22 cellular contexts compared by ENCODE assay signal in the genomic region with DNA sequence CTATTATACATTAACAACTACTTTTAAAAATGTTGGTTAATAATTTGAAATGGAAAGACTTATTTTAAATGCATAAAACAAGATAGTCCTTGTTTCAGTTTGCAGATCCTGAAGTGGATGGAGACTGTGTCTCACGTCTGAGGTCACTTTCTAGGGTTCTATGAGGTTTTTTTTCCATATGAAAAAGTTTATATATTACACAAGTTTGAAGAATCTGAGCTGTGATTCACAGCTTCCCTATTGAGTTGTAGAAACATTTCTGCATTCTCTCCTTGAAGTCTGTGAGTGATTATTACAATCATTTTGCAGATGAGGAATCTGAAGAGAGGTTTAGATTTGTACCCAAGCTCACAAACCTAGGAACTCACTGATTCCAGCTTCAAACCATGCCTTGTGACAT.
DNase-seq lines count a peak whose midpoint lies in the region; ATAC-seq and TF ChIP-seq lines count a peak whose summit lies in the region.
"Had no signal": no experiment of that assay in that cellular context is flagged by ENCODE, and none has a peak within 500 bp of the region (broad histone marks: within the 10 kb centered on the region; RNA-seq: fewer than 3 reads in every experiment).

No MANE protein-coding gene starts in this region.

- H3K27me3 Mint-ChIP-seq in naive thymus-derived CD8-positive, alpha-beta T cell = peaks cover 0 to 3% (median 0%) of the 10 kb centered on the region in 5 donors
- H3K27me3 Mint-ChIP-seq: activated CD4-positive, alpha-beta T cell treated with anti-CD3 and anti-CD28 coated beads for 36 hours; activated naive CD8-positive, alpha-beta T cell treated with anti-CD3 and anti-CD28 coated beads for 36 hours; CD4-positive, alpha-beta memory T cell had no signal

- H3K4me3 Mint-ChIP-seq in naive thymus-derived CD8-positive, alpha-beta T cell = no peak overlapping the region
- H3K4me3 Mint-ChIP-seq: activated CD4-positive, alpha-beta T cell treated with anti-CD3 and anti-CD28 coated beads for 36 hours; activated naive CD8-positive, alpha-beta T cell treated with anti-CD3 and anti-CD28 coated beads for 36 hours; CD4-positive, alpha-beta memory T cell had no signal

- no peaks in the 10 kb centered on the region for H3K9me2 ChIP-seq in GM23248 (ENCODE audit: insufficient read depth)

- no peaks in the 10 kb centered on the region for H3K79me2 ChIP-seq in GM23248 (ENCODE audit: insufficient read depth)

- intact Hi-C loops in right cardiac atrium (cut with DNase I) (no loop called here), left colon (cut with DNase I, micrococcal nuclease) (no loop called here)

- peaks cover 0 to 4% (median 0%) of the 10 kb centered on the region in 9 donors for H3K9me3 Mint-ChIP-seq in naive thymus-derived CD8-positive, alpha-beta T cell

- no peaks in the 10 kb centered on the region for H3K36me3 ChIP-seq in GM23248 (ENCODE audit: low read depth)
- no peaks in the 10 kb centered on the region for H3K36me3 ChIP-seq in brain microvascular endothelial cell (replicated peaks)
- H3K36me3 ChIP-seq: gastroesophageal sphincter, right atrium auricular region, uterus had no signal

- no peak overlapping the region for H3K27ac Mint-ChIP-seq in naive thymus-derived CD8-positive, alpha-beta T cell
- H3K27ac Mint-ChIP-seq: activated CD4-positive, alpha-beta T cell treated with anti-CD3 and anti-CD28 coated beads for 36 hours; activated naive CD8-positive, alpha-beta T cell treated with anti-CD3 and anti-CD28 coated beads for 36 hours; CD4-positive, alpha-beta memory T cell had no signal

- H3K4me3 ChIP-seq in GM23248 (no peak overlapping the region), brain microvascular endothelial cell (ENCODE audit: low read depth, low read length) (no peak overlapping the region), right cardiac atrium (ENCODE audit: low read length) (no peak overlapping the region)
- H3K4me3 ChIP-seq: A549, gastroesophageal sphincter, right atrium auricular region, uterus had no signal

- peaks cover 11% of the 10 kb centered on the region for H3F3A ChIP-seq in GM23248 (ENCODE audit: insufficient read depth)

- peak; percentile 74 for DNase-seq in AG08395 (ENCODE audit: low spot score)
- DNase-seq in GM23248 = peak; percentile 90
- peak; percentile 18 for DNase-seq in brain microvascular endothelial cell
- peak; percentile 81 for DNase-seq in iris pigment epithelial cell (ENCODE audit: low read depth)
- no peak for DNase-seq in right cardiac atrium
- DNase-seq in left colon = no peak
- DNase-seq in naive thymus-derived CD8-positive, alpha-beta T cell = no peak
- DNase-seq: activated CD4-positive, alpha-beta T cell treated with anti-CD3 and anti-CD28 coated beads for 36 hours; activated naive CD8-positive, alpha-beta T cell treated with anti-CD3 and anti-CD28 coated beads for 36 hours; CD4-positive, alpha-beta memory T cell; DMS53; kidney; mammary epithelial cell; NCI-H146; NCI-H526 treated with DMSO at 0.1 percent for 48 hours; occipital lobe; SHP77 treated with DMSO at 0.1 percent for 48 hours; uterus had no signal

- H3K36me3 Mint-ChIP-seq in naive thymus-derived CD8-positive, alpha-beta T cell = no peaks in the 10 kb centered on the region
- H3K36me3 Mint-ChIP-seq: activated naive CD8-positive, alpha-beta T cell treated with anti-CD3 and anti-CD28 coated beads for 36 hours; CD4-positive, alpha-beta memory T cell had no signal

- TF ChIP-seq CTCF in brain microvascular endothelial cell (IDR thresholded peaks at IDR 0.05; ENCODE audit: low read depth, low read length, missing control alignments) = no peak

- H3K27me3 ChIP-seq in GM23248 (replicated peaks; ENCODE audit: insufficient read depth) (no peaks in the 10 kb centered on the region), brain microvascular endothelial cell (replicated peaks) (no peaks in the 10 kb centered on the region), right cardiac atrium (ENCODE audit: control insufficient read depth, insufficient read depth) (no peaks in the 10 kb centered on the region)
- H3K27me3 ChIP-seq: gastroesophageal sphincter, right atrium auricular region, uterus had no signal

- peak overlapping the region; percentile 62 for H3K27ac ChIP-seq in GM23248
- H3K27ac ChIP-seq in brain microvascular endothelial cell = no peak overlapping the region
- H3K27ac ChIP-seq in right cardiac atrium (ENCODE audit: low read length) = no peak overlapping the region
- H3K27ac ChIP-seq: A549, gastroesophageal sphincter, right atrium auricular region, uterus had no signal

- H2AFZ ChIP-seq in GM23248 = no peak overlapping the region

- H3K4me1 ChIP-seq in GM23248 (ENCODE audit: insufficient read depth) = peaks cover 23% of the 10 kb centered on the region
- H3K4me1 ChIP-seq in right cardiac atrium (ENCODE audit: control insufficient read depth, insufficient read depth, low read length) = peaks cover 2% of the 10 kb centered on the region
- H3K4me1 ChIP-seq: gastroesophageal sphincter, right atrium auricular region, uterus had no signal

- H3K9me3 ChIP-seq in GM23248 (ENCODE audit: low read depth) (no peaks in the 10 kb centered on the region), right cardiac atrium (ENCODE audit: control insufficient read depth, low read length) (no peaks in the 10 kb centered on the region)
- H3K9me3 ChIP-seq: A549, gastroesophageal sphincter, right atrium auricular region, uterus had no signal

- H3K4me1 Mint-ChIP-seq in naive thymus-derived CD8-positive, alpha-beta T cell = no peaks in the 10 kb centered on the region
- H3K4me1 Mint-ChIP-seq: activated CD4-positive, alpha-beta T cell treated with anti-CD3 and anti-CD28 coated beads for 36 hours; activated naive CD8-positive, alpha-beta T cell treated with anti-CD3 and anti-CD28 coated beads for 36 hours; CD4-positive, alpha-beta memory T cell had no signal

- POLR2A ChIA-PET in naive thymus-derived CD8-positive, alpha-beta T cell (lab: Charles Lee) = no interaction called here

- peak overlapping the region; percentile 82 for H3K4me2 ChIP-seq in GM23248 (ENCODE audit: unreplicated experiment)
- H3K4me2 ChIP-seq: A549 had no signal

- in situ Hi-C loops in GM23248 (cut with MboI) = no loop called here
- in situ Hi-C loops in brain microvascular endothelial cell (cut with HindIII; ENCODE audit: low pct_ligation_motif_present, low sequenced_read_pairs) = no loop called here

- WGBS in GM23248 (ENCODE audit: low coverage in 1 of 2, low lambda C conversion rate in 2 of 2, missing lambda C conversion rate in 2 of 2), 2 experiments = 4 to 5% methylated on average over 1 of the region's 1 CpG
- 67% methylated on average over 1 of the region's 1 CpG for WGBS in right cardiac atrium

- H4K20me1 ChIP-seq in GM23248 (ENCODE audit: insufficient read depth) = no peaks in the 10 kb centered on the region

- ATAC-seq in right cardiac atrium (no peak), HG02885 (IDR thresholded peaks at IDR 0.05; ENCODE audit: poor library complexity, unreplicated experiment) (no peak), left colon (no peak)
- no peak for ATAC-seq in naive thymus-derived CD8-positive, alpha-beta T cell
- ATAC-seq: A549; activated CD4-positive, alpha-beta T cell treated with anti-CD3 and anti-CD28 coated beads for 36 hours; gastroesophageal sphincter had no signal

- H3K9ac ChIP-seq in GM23248 = peak overlapping the region; percentile 46

Comparison
In these comparisons a context has a peak if more than half of its experiments do, and no peak if none do; other contexts are left out.
1. DNase-seq: peak in AG08395 (single experiment), GM23248 (single experiment), brain microvascular endothelial cell (single experiment) and iris pigment epithelial cell (single experiment); none in right cardiac atrium (0 of 3), left colon (0 of 2) and naive thymus-derived CD8-positive, alpha-beta T cell (0 of 10).